8 cellular contexts compared by ENCODE assay signal in the genomic region with DNA sequence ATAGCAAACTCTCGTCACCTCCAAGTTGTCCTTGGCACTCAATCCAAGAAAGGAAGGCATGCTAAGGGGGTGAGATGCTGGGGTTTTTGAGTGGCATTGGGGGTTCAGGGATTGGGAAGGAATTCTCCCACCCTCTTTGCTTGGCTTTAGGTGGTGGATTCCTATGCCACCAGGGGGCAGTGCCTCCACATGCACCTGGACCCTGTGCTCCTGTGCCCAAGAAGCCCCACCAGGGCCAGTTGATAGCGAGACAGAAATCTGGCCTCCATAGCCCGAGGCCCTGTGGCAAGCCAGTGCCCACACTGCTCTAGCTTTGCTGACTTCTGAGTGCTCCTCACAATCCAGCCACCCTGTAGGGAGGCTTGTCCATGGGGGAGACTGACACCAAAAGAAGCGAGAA. TPM values are rescaled to one million over a fixed set of nuclear protein-coding genes. Genes with fewer than 3 reads are reported as not detected.
DNase-seq lines count a peak whose midpoint lies in the region; ATAC-seq and TF ChIP-seq lines count a peak whose summit lies in the region.

No MANE protein-coding gene starts in this region.

- H3K4me1 ChIP-seq in heart right ventricle: peaks cover 0 to 25% (median 5%) of the 10 kb centered on the region in 9 donors

- no peaks in the 10 kb centered on the region for H3K9me3 ChIP-seq in heart right ventricle

- H3K36me3 ChIP-seq in heart right ventricle: no peaks in the 10 kb centered on the region

- TF ChIP-seq EP300 in Ishikawa (IDR thresholded peaks at IDR 0.05; ENCODE audit: borderline replicate concordance): no peak

- peak; percentile 58 for TF ChIP-seq RAD21 in Ishikawa (IDR thresholded peaks at IDR 0.05; ENCODE audit: low read depth)

- peaks cover 9% of the 10 kb centered on the region for H3K4me1 Mint-ChIP-seq in brain

- 63 to 75% methylated on average over 4 of the region's 4 CpGs for WGBS in heart right ventricle, 2 donors

- H3K4me3 ChIP-seq in heart right ventricle: no peak overlapping the region

- H3K36me3 Mint-ChIP-seq in brain: no peaks in the 10 kb centered on the region

- no peak overlapping the region for H3K27ac Mint-ChIP-seq in brain

- intact Hi-C loops in heart right ventricle (cut with DNase I) (no loop called here), Right ventricle myocardium superior (cut with DNase I) (no loop called here), posterior vena cava (cut with DNase I) (no loop called here)

- H3K27ac ChIP-seq in heart right ventricle: no peak overlapping the region

- H3K27me3 ChIP-seq in heart right ventricle: peaks cover 0 to 9% (median 0%) of the 10 kb centered on the region in 7 donors

- H3K27me3 Mint-ChIP-seq in brain: peaks cover 7% of the 10 kb centered on the region

- DNase-seq in heart right ventricle: peak in 1 of 2 donors; percentile 19
- no peak for DNase-seq in Right ventricle myocardium superior
- peak; percentile 38 for DNase-seq in posterior vena cava (ENCODE audit: low spot score)
- DNase-seq in foreskin melanocyte: no peak
- no peak for DNase-seq in dedifferentiated amniotic fluid mesenchymal stem cell (ENCODE audit: extremely low spot score)

- TF ChIP-seq CTCF in heart right ventricle (IDR thresholded peaks at IDR 0.05): peak in 8 of 9 donors; percentile 31 to 58 (median 46)
- TF ChIP-seq CTCF in brain (conservative IDR thresholded peaks at IDR 0.05): peak; percentile 28 to 30

- no peak overlapping the region for H3K4me3 Mint-ChIP-seq in brain

- ATAC-seq in heart right ventricle (peak in 3 of 8 donors; percentile 28 to 54 (median 43)), Right ventricle myocardium superior (ENCODE audit: poor library complexity) (no peak), HG02973 (IDR thresholded peaks at IDR 0.05; ENCODE audit: unreplicated experiment) (no peak)

- H3K9me3 Mint-ChIP-seq in brain: peaks cover 0 to 2% (median 0%) of the 10 kb centered on the region in 5 experiments

TF ChIP-seq in Ishikawa, 13 proteins besides CTCF, POLR2A, EP300 and RAD21:
- TF ChIP-seq NFIC (IDR thresholded peaks at IDR 0.05): no peak
- TF ChIP-seq, protein P1, sequence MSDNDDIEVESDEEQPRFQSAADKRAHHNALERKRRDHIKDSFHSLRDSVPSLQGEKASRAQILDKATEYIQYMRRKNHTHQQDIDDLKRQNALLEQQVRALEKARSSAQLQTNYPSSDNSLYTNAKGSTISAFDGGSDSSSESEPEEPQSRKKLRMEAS (IDR thresholded peaks at IDR 0.05): no peak
- no peak for TF ChIP-seq TAF1 (IDR thresholded peaks at IDR 0.05; ENCODE audit: low read depth)
- TF ChIP-seq USF1 (IDR thresholded peaks at IDR 0.05): no peak
- TF ChIP-seq TCF12 (IDR thresholded peaks at IDR 0.05; ENCODE audit: low read depth): no peak
- TF ChIP-seq FOXM1 (IDR thresholded peaks at IDR 0.05; ENCODE audit: borderline replicate concordance, low read depth): no peak
- TF ChIP-seq YY1 (IDR thresholded peaks at IDR 0.05; ENCODE audit: low read depth): no peak
- no peak for TF ChIP-seq EGR1 (IDR thresholded peaks at IDR 0.05)
- TF ChIP-seq REST (IDR thresholded peaks at IDR 0.05; ENCODE audit: low read depth): no peak
- no peak for TF ChIP-seq TEAD4 (IDR thresholded peaks at IDR 0.05)
- no peak for TF ChIP-seq CREB1 (IDR thresholded peaks at IDR 0.05; ENCODE audit: low read depth)
- no peak for TF ChIP-seq CEBPB (IDR thresholded peaks at IDR 0.05)
- TF ChIP-seq ZBTB7A (IDR thresholded peaks at IDR 0.05; ENCODE audit: low read depth): no peak

RNA-seq across cellular contexts. Expression of gene FATE1, which starts 2.0 kb away (rescaled TPM):
- total RNA-seq in heart right ventricle (1 to 10 TPM in 1 of 10 donors, under 1 TPM in 4, not detected in 5; 0.25 to 2.2 (median 0.58) TPM), Right ventricle myocardium superior (0.22 TPM), posterior vena cava (not detected)
- polyA plus RNA-seq in heart right ventricle (under 1 TPM; 0.35 to 0.59 TPM), brain (ENCODE audit: insufficient read depth, low read depth, low replicate concordance) (0.75 TPM)

RNA-seq across cellular contexts. Expression of gene PRRG3, which starts 18.6 kb away (rescaled TPM):
- 1 to 10 TPM; 1.4 to 4.4 (median 2.5) TPM for total RNA-seq in heart right ventricle
- polyA plus RNA-seq in heart right ventricle: 1 to 10 TPM in 1 of 2 donors, under 1 TPM in 1; 0.20 to 1.0 TPM
- 2.2 TPM for total RNA-seq in Right ventricle myocardium superior
- polyA plus RNA-seq in brain (ENCODE audit: insufficient read depth, low read depth, low replicate concordance): 5.0 TPM
- total RNA-seq in posterior vena cava: 1 to 10 TPM in 1 of 2 donors, under 1 TPM in 1; 0.86 to 5.1 TPM

RNA-seq across cellular contexts. Expression of gene CNGA2, which starts 20.7 kb away (rescaled TPM):
- not detected for total RNA-seq in heart right ventricle
- not detected for polyA plus RNA-seq in heart right ventricle
- total RNA-seq in Right ventricle myocardium superior: not detected
- polyA plus RNA-seq in brain (ENCODE audit: insufficient read depth, low read depth, low replicate concordance): 2.3 TPM
- not detected for total RNA-seq in posterior vena cava
